11 cellular contexts compared by ENCODE assay signal in the genomic region with DNA sequence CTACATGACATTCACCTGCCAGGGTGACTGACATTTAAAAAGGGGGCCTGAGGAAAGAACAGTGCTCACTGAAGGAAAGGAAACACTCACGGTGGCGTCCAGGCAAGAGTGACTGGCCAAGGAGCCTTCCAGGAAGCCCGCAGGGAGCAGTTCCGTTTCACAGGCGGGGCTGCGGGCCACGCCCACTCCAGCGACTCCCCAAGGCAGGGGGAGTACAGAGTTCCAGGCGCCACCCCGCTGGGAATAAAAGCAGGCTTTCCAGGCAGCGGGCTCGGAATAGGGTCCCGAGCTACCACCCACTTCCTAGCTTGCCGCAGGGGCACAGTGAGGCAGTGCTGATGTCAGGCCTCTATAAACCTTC. TPM values are rescaled to one million over a fixed set of nuclear protein-coding genes. Genes with fewer than 3 reads are reported as not detected.
A peak's percentile ranks its signal among the peaks of the same experiment; 100 is the strongest.
DNase-seq lines count a peak whose midpoint lies in the region; ATAC-seq and TF ChIP-seq lines count a peak whose summit lies in the region.
"Had no signal": no experiment of that assay in that cellular context is flagged by ENCODE, and none has a peak within 500 bp of the region (broad histone marks: within the 10 kb centered on the region; RNA-seq: fewer than 3 reads in every experiment).

No MANE protein-coding gene starts in this region.

- peak overlapping the region; percentile 54 to 91 for H3K27ac ChIP-seq in coronary artery
- no peak overlapping the region for H3K27ac ChIP-seq in right lobe of liver
- H3K27ac ChIP-seq in thyroid gland = peak overlapping the region in 2 of 3 donors; percentile 14 to 79
- H3K27ac ChIP-seq: 22Rv1 had no signal

- no peak overlapping the region for H3K4me3 ChIP-seq in coronary artery
- no peak overlapping the region for H3K4me3 ChIP-seq in right lobe of liver
- no peak overlapping the region for H3K4me3 ChIP-seq in thyroid gland (replicated peaks in 1 of 3)
- H3K4me3 ChIP-seq: lung had no signal

- H3K9me3 ChIP-seq in right lobe of liver = no peaks in the 10 kb centered on the region
- H3K9me3 ChIP-seq in thyroid gland = no peaks in the 10 kb centered on the region

- H3K36me3 ChIP-seq in right lobe of liver (peaks cover 0 to 6% (median under 1%) of the 10 kb centered on the region in 4 donors), thyroid gland (peaks cover 8 to 13% of the 10 kb centered on the region in 2 donors)

- peak; percentile 21 to 49 (median 31) for ATAC-seq in right lobe of liver
- ATAC-seq in activated CD4-positive, CD25-positive, alpha-beta regulatory T cell treated with anti-CD3 and anti-CD28 coated beads, Interleukin-2, amount 50 U/mL, for 24 hours = no peak

- 83% methylated on average over 2 of the region's 14 CpGs for WGBS in right lobe of liver (ENCODE audit: insufficient coverage, low coverage, low lambda C conversion rate, missing lambda C conversion rate)
- WGBS in thyroid gland, 2 donors = 70 to 74% methylated on average over 10 to 14 of the region's 14 CpGs

- TF ChIP-seq POLR2A in right lobe of liver (IDR thresholded peaks at IDR 0.05) (no peak), thyroid gland (IDR thresholded peaks at IDR 0.05) (no peak)

- intact Hi-C loops in right lobe of liver (cut with DNase I) = loop anchor here in 1 of 2 donors (10.0 kb wide), 1 partner anchor 232 kb away; no protein-coding TSS in a partner anchor
- intact Hi-C loops in thyroid gland (cut with DNase I) = loop anchor here (5.0 to 10.0 kb wide), 2 partner anchors 142 to 229 kb away; a partner anchor contains a TSS

- peak; percentile 13 for DNase-seq in NCI-H748 (lab: John Stamatoyannopoulos, UW; ENCODE audit: unreplicated experiment)
- no peak for DNase-seq in NCI-H748 treated with DMSO at 0.1 percent for 48 hours (lab: John Stamatoyannopoulos, UW)
- DNase-seq in coronary artery (ENCODE audit: low spot score) = no peak
- DNase-seq in right lobe of liver = peak in 1 of 3 donors; percentile 38
- DNase-seq in thyroid gland = peak in 1 of 2 donors; percentile 7
- DNase-seq in stimulated activated CD4-positive, alpha-beta T cell treated with anti-CD3 and anti-CD28 coated beads, Interleukin-1b, Interleukin-23, amount 100 ng/mL, for 48 hours = no peak
- no peak for DNase-seq in HT-29 (ENCODE audit: low spot score)
- DNase-seq: NCI-H1436 treated with DMSO at 0.1 percent for 48 hours had no signal

- no peaks in the 10 kb centered on the region for H3K4me1 ChIP-seq in right lobe of liver
- H3K4me1 ChIP-seq in thyroid gland = peaks cover 38 to 45% of the 10 kb centered on the region in 2 donors

- H3K27me3 ChIP-seq in right lobe of liver (no peaks in the 10 kb centered on the region), thyroid gland (no peaks in the 10 kb centered on the region)

- TF ChIP-seq CTCF in coronary artery (IDR thresholded peaks at IDR 0.05) (no peak), right lobe of liver (IDR thresholded peaks at IDR 0.05) (no peak), thyroid gland (IDR thresholded peaks at IDR 0.05) (no peak)

RNA-seq across cellular contexts. Expression of a gene that starts 34.2 kb away (rescaled TPM):
- total RNA-seq in right lobe of liver (10 to 100 TPM; 11.7 to 31.7 (median 21.8) TPM), thyroid gland (100 to 1,000 TPM; 108 to 145 (median 111) TPM)
- 0.29 and 1.3 TPM in 2 replicates for total RNA-seq in HT-29 (2014; rRNA removed; shearing (Covaris generic))

RNA-seq across cellular contexts. Expression of a gene that starts 34.9 kb away (rescaled TPM):
- 1 to 10 TPM; 2.2 to 8.6 (median 3.7) TPM for total RNA-seq in right lobe of liver
- total RNA-seq in thyroid gland = 10 to 100 TPM in 1 of 4 donors, 1 to 10 TPM in 3; 4.0 to 13.9 (median 7.1) TPM
- total RNA-seq in HT-29 (2014; rRNA removed; shearing (Covaris generic)) = 0.39 TPM in 1 of 2 replicates, not detected in the other

Comparison
In these comparisons a context has a peak if more than half of its experiments do, and no peak if none do; other contexts are left out.
1. H3K27ac ChIP-seq: peak in coronary artery (2 of 2) and thyroid gland (2 of 3); none in right lobe of liver (0 of 3).
2. ATAC-seq: peak in right lobe of liver (4 of 4); none in activated CD4-positive, CD25-positive, alpha-beta regulatory T cell treated with anti-CD3 and anti-CD28 coated beads, Interleukin-2, amount 50 U/mL, for 24 hours (0 of 2).